In the genomic region with DNA sequence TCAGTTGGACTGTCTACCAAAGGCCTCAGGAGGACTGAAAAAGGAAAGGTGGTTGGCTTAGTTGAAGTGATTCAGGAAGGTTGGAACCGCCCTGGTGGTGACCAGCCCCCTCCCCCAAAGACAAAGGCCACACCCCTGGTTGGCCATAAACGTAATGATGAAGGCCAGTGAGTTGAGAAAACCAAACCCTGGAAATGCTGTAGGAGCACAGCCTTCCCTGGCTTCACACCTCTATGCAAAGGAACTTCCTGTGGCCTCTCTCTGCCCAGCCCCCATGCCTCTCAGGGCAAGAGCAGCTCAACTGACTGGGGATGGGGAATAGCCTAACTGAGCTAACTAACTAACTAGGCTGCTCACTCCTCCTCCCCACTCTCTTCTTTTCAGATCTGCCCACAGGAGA, we compare ENCODE assay signal across 22 cellular contexts.
DNase-seq lines count a peak whose midpoint lies in the region; ATAC-seq, FAIRE-seq and TF ChIP-seq lines count a peak whose summit lies in the region.
"Had no signal": no experiment of that assay in that cellular context is flagged by ENCODE, and none has a peak within 500 bp of the region (broad histone marks: within the 10 kb centered on the region; RNA-seq: fewer than 3 reads in every experiment).

No MANE protein-coding gene starts in this region.

- no TSS peak for BruUV-seq in K562 (replicated peaks; lab: Mats Ljungman, UMichigan)

- peaks cover 7% of the 10 kb centered on the region for H3K27me3 Mint-ChIP-seq in GM23338 (ENCODE audit: insufficient read depth, low read depth, poor library complexity)
- no peaks in the 10 kb centered on the region for H3K27me3 Mint-ChIP-seq in CD8-positive, alpha-beta T cell (ENCODE audit: low read depth)
- H3K27me3 Mint-ChIP-seq: B cell; CD4-positive, CD25-positive, alpha-beta regulatory T cell had no signal

- no peaks in the 10 kb centered on the region for H4K20me1 ChIP-seq in BLaER1
- no peaks in the 10 kb centered on the region for H4K20me1 ChIP-seq in GM23338 (replicated peaks; ENCODE audit: insufficient read depth)
- H4K20me1 ChIP-seq in K562 (replicated peaks; ENCODE audit: control insufficient read depth, insufficient read depth, low read length), result no peaks in the 10 kb centered on the region

- no peaks in the 10 kb centered on the region for H3F3A ChIP-seq in GM23338 (replicated peaks; ENCODE audit: low read depth)

- H3K27ac ChIP-seq in BLaER1, result peak overlapping the region; percentile 24; the same call in 1 of the 2 replicates
- H3K27ac ChIP-seq in GM23338 (ENCODE audit: low read depth), result no peak overlapping the region
- no peak overlapping the region for H3K27ac ChIP-seq in K562 (ENCODE audit: extremely low read depth, low read depth, low read length)
- no peak overlapping the region for H3K27ac ChIP-seq in CD8-positive, alpha-beta T cell (ENCODE audit: low read depth, low read length)
- H3K27ac ChIP-seq: A549, GM23248, KMS-11 had no signal

- WGBS in K562 (ENCODE audit: insufficient coverage, low coverage, missing lambda C conversion rate), result 39% methylated on average over 2 of the region's 2 CpGs

- DNase-seq in GM23338 (ENCODE audit: low spot score), result peak; percentile 52
- no peak for DNase-seq in K562 (ENCODE audit: extremely low read depth in 1 of 4, low spot score in 3 of 4)
- peak; percentile 60 for DNase-seq in iPS-NIHi7 (ENCODE audit: extremely low spot score)
- DNase-seq in UCSD-AML1 (lab: John Stamatoyannopoulos, UW; ENCODE audit: unreplicated experiment), result no peak
- no peak for DNase-seq in CD8-positive, alpha-beta T cell
- DNase-seq: CD4-positive, CD25-positive, alpha-beta regulatory T cell; COR-L47; DMS79; MV-4-11; NCI-H1417 treated with DMSO at 0.1 percent for 48 hours; NCI-H187; NCI-H446; PC-3; SHP77 treated with DMSO at 0.1 percent for 48 hours; SK-N-SH had no signal

- CTCF ChIA-PET in K562 (lab: Yijun Ruan, JAX; ENCODE audit: low intra/inter-chr PET ratio), result no interaction called here
- CTCF ChIA-PET in CD8-positive, alpha-beta T cell (lab: Charles Lee), result no interaction called here

- TF ChIP-seq CTCF in GM23338 (conservative IDR thresholded peaks at IDR 0.05; ENCODE audit: low read depth in 2 of 2), result no peak
- TF ChIP-seq CTCF in K562 (IDR thresholded peaks at IDR 0.05 in 2 of 3, conservative IDR thresholded peaks at IDR 0.05 in 1 of 3; ENCODE audit: insufficient read depth in 2 of 3, low read depth in 1 of 3, low read length in 3 of 3), result no peak
- no peak for TF ChIP-seq CTCF in CD8-positive, alpha-beta T cell (IDR thresholded peaks at IDR 0.05)

- FAIRE-seq in K562 (lab: Jason Lieb, UNC), result no peak
- FAIRE-seq: A549, HTR-8/SVneo had no signal

- H3K79me2 ChIP-seq in GM23338 (replicated peaks; ENCODE audit: insufficient read depth) (no peaks in the 10 kb centered on the region), K562 (ENCODE audit: control insufficient read depth, insufficient read depth, low read length) (no peaks in the 10 kb centered on the region)

- H3K9me3 Mint-ChIP-seq in GM23338, result no peaks in the 10 kb centered on the region
- no peaks in the 10 kb centered on the region for H3K9me3 Mint-ChIP-seq in CD8-positive, alpha-beta T cell
- H3K9me3 Mint-ChIP-seq: CD4-positive, CD25-positive, alpha-beta regulatory T cell had no signal

- H3K9me1 ChIP-seq in K562 (ENCODE audit: control insufficient read depth, insufficient read depth, low read length), result no peaks in the 10 kb centered on the region

- no peak for TF ChIP-seq RAD21 in K562 (CRISPR knock-in tag; conservative IDR thresholded peaks at IDR 0.05 in 1 of 2, IDR thresholded peaks at IDR 0.05 in 1 of 2)

- H3K4me3 ChIP-seq in BLaER1 (no peak overlapping the region), GM23338 (no peak overlapping the region), K562 (no peak overlapping the region)
- H3K4me3 ChIP-seq in CD8-positive, alpha-beta T cell (ENCODE audit: low read depth, low read length), result no peak overlapping the region
- H3K4me3 ChIP-seq: A549, GM23248 had no signal

- H3K9me3 ChIP-seq in BLaER1 (peaks cover 5% of the 10 kb centered on the region), K562 (replicated peaks; ENCODE audit: control insufficient read depth, insufficient read depth, low read depth, low read length) (no peaks in the 10 kb centered on the region)
- no peaks in the 10 kb centered on the region for H3K9me3 ChIP-seq in CD8-positive, alpha-beta T cell (ENCODE audit: low read length)
- H3K9me3 ChIP-seq: A549, SK-N-SH had no signal

- no peak for TF ChIP-seq EP300 in K562 (IDR thresholded peaks at IDR 0.05; ENCODE audit: low read length)

- intact Hi-C loops in K562 (cut with micrococcal nuclease), result no loop called here
- intact Hi-C loops in CD8-positive, alpha-beta T cell (cut with DNase I, micrococcal nuclease), result no loop called here

- no peak overlapping the region for H3K4me3 Mint-ChIP-seq in GM23338
- no peak overlapping the region for H3K4me3 Mint-ChIP-seq in CD8-positive, alpha-beta T cell
- H3K4me3 Mint-ChIP-seq: B cell; CD4-positive, CD25-positive, alpha-beta regulatory T cell had no signal

- H3K4me1 Mint-ChIP-seq in GM23338, result peaks cover 30% of the 10 kb centered on the region
- H3K4me1 Mint-ChIP-seq in CD8-positive, alpha-beta T cell (ENCODE audit: low read depth), result no peaks in the 10 kb centered on the region
- H3K4me1 Mint-ChIP-seq: B cell had no signal

- H3K27ac Mint-ChIP-seq in GM23338, result no peak overlapping the region
- no peak overlapping the region for H3K27ac Mint-ChIP-seq in CD8-positive, alpha-beta T cell
- H3K27ac Mint-ChIP-seq: B cell; CD4-positive, CD25-positive, alpha-beta regulatory T cell had no signal

- TF ChIP-seq POLR2A in K562 (conservative IDR thresholded peaks at IDR 0.05), result no peak

- H3K9ac ChIP-seq in BLaER1, result no peak overlapping the region
- H3K9ac ChIP-seq in K562 (ENCODE audit: insufficient read depth in 1 of 2, low read depth in 2 of 2, low read length in 2 of 2), result no peak overlapping the region; a peak in 1 of 4 replicates
- H3K9ac ChIP-seq: GM23248, KMS-11, SK-N-SH had no signal

- H3K36me3 ChIP-seq in BLaER1 (peaks cover 55% of the 10 kb centered on the region), GM23338 (ENCODE audit: insufficient read depth) (no peaks in the 10 kb centered on the region), K562 (ENCODE audit: control insufficient read depth, insufficient read depth, low read length) (peaks cover 36% of the 10 kb centered on the region; the same call in 1 of the 3 replicates)
- H3K36me3 ChIP-seq in CD8-positive, alpha-beta T cell (ENCODE audit: insufficient read depth, low read length), result no peaks in the 10 kb centered on the region

- POLR2A ChIA-PET in K562 (lab: Yijun Ruan, JAX), result interaction anchor here (0.8 to 1.0 kb wide), 2 partner anchors 9 to 15 kb away, joined by 3 to 6 read pairs; no protein-coding TSS in a partner anchor
- POLR2A ChIA-PET in CD8-positive, alpha-beta T cell (lab: Charles Lee), result no interaction called here

- peaks cover 20% of the 10 kb centered on the region for H3K36me3 Mint-ChIP-seq in GM23338 (ENCODE audit: low read depth)
- peaks cover 24% of the 10 kb centered on the region for H3K36me3 Mint-ChIP-seq in CD8-positive, alpha-beta T cell

- ATAC-seq in GM23338, result peak; percentile 24
- ATAC-seq in K562, result peak; percentile 57
- no peak for ATAC-seq in CD8-positive, alpha-beta T cell
- ATAC-seq in GM19455 (IDR thresholded peaks at IDR 0.05; ENCODE audit: unreplicated experiment), result no peak
- ATAC-seq: A549, PC-3 had no signal

- H3K4me1 ChIP-seq in BLaER1 (peaks cover 53% of the 10 kb centered on the region), GM23338 (ENCODE audit: insufficient read depth) (peaks cover 19% of the 10 kb centered on the region), K562 (replicated peaks in 1 of 2; ENCODE audit: control insufficient read depth in 2 of 2, insufficient read depth in 2 of 2, low read length in 2 of 2) (no peaks in the 10 kb centered on the region; a peak in 1 of 5 replicates)
- no peaks in the 10 kb centered on the region for H3K4me1 ChIP-seq in CD8-positive, alpha-beta T cell (ENCODE audit: insufficient read depth, low read length)
- H3K4me1 ChIP-seq: A549 had no signal

- H3K4me2 ChIP-seq in BLaER1, result peak overlapping the region; percentile 81
- peak overlapping the region; percentile 53 for H3K4me2 ChIP-seq in GM23338
- H3K4me2 ChIP-seq in K562 (ENCODE audit: insufficient read depth, low read length), result no peak overlapping the region
- H3K4me2 ChIP-seq: A549, KMS-11, SK-N-SH had no signal

- H3K27me3 ChIP-seq in BLaER1 (no peaks in the 10 kb centered on the region), GM23338 (ENCODE audit: insufficient read depth) (no peaks in the 10 kb centered on the region), K562 (ENCODE audit: control insufficient read depth in 2 of 2, insufficient read depth in 2 of 2, low read length in 2 of 2) (no peaks in the 10 kb centered on the region)
- no peaks in the 10 kb centered on the region for H3K27me3 ChIP-seq in CD8-positive, alpha-beta T cell (ENCODE audit: insufficient read depth, low read length)

- in situ Hi-C loops in K562 (cut with MboI), result no loop called here

- no peak overlapping the region for H2AFZ ChIP-seq in GM23338
- H2AFZ ChIP-seq in K562 (ENCODE audit: low read depth, low read length), result no peak overlapping the region
- H2AFZ ChIP-seq: GM23248 had no signal

- peaks cover 4% of the 10 kb centered on the region; the same call in 1 of the 2 replicates for H3K9me2 ChIP-seq in GM23338 (ENCODE audit: insufficient read depth)
- H3K9me2 ChIP-seq: SK-N-SH had no signal

TF ChIP-seq in K562, 482 proteins besides CTCF, POLR2A, EP300 and RAD21:
- TF ChIP-seq MAFF (IDR thresholded peaks at IDR 0.05; ENCODE audit: low read length), result no peak
- no peak for TF ChIP-seq ZBTB1 (CRISPR knock-in tag; IDR thresholded peaks at IDR 0.05; ENCODE audit: borderline replicate concordance, low read depth)
- TF ChIP-seq MCM3 (IDR thresholded peaks at IDR 0.05), result no peak
- TF ChIP-seq GABPB1 (CRISPR knock-in tag; IDR thresholded peaks at IDR 0.05), result no peak
TF ChIP-seq in K562: peak in this region for 0.

Comparison
In these comparisons a context has a peak if more than half of its experiments do, and no peak if none do; other contexts are left out.
1. ATAC-seq: peak in GM23338 (single experiment) and K562 (single experiment); none in CD8-positive, alpha-beta T cell (single experiment) and GM19455 (single experiment).
2. DNase-seq: peak in GM23338 (single experiment) and iPS-NIHi7 (single experiment); none in K562 (0 of 4), UCSD-AML1 (single experiment) and CD8-positive, alpha-beta T cell (0 of 7).